18 cellular contexts compared by ENCODE assay signal in the genomic region with DNA sequence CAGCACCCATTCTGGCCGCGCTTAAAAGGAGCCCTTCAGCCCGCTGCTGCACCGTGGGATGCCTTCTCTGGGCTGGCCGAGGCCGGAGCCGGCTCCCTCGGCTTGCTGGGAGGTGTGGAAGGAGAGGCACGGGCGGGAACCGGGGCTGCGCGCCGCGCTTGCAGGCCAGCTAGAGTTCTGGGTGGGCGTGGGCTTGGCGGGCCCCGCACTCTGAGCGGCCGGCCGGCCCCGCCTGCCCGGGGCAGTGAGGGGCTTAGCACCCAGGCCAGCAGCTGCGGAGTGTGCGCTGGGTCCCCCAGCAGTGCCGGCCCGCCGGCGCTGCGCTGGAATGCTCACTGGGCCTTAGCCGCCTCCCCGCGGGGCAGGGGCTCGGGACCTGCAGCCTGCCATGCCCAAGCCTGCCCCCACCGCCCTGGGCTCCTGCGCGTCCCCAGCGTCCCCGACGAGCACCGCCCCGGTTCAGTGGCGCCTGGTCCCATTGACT.
"Had no signal": no experiment of that assay in that cellular context is flagged by ENCODE, and none has a peak within 500 bp of the region (broad histone marks: within the 10 kb centered on the region; RNA-seq: fewer than 3 reads in every experiment).

No MANE protein-coding gene starts in this region.

- DNase-seq: activated CD4-positive, alpha-beta T cell treated with anti-CD3 and anti-CD28 coated beads, Interleukin-2, amount 50 U/mL, for 4 hours; activated naive CD4-positive, alpha-beta T cell; activated naive CD8-positive, alpha-beta T cell treated with anti-CD3 and anti-CD28 coated beads for 36 hours; amniotic stem cell; dermis blood vessel endothelial cell; effector memory CD8-positive, alpha-beta T cell; mammary epithelial cell; stimulated activated CD4-positive, alpha-beta T cell treated with anti-CD3 and anti-CD28 coated beads, Interleukin-12 subunit alpha, Interleukin-12 subunit beta, amount 100 ng/mL, for 4 hours; stimulated activated CD4-positive, alpha-beta T cell treated with anti-CD3 and anti-CD28 coated beads, Interleukin-1b, Interleukin-23, amount 100 ng/mL, for 48 hours; stimulated activated CD8-positive, alpha-beta memory T cell treated with anti-CD3 and anti-CD28 coated beads, Interleukin-4, amount 100 ng/mL, for 48 hours; stimulated activated naive CD4-positive, alpha-beta T cell treated with Interleukin-2 at 50 U/mL for 16 hours; T-helper 17 cell had no signal

- H3K27me3 ChIP-seq: cardiac muscle cell, hepatocyte, left lung had no signal

- H3K4me3 Mint-ChIP-seq: activated naive CD8-positive, alpha-beta T cell treated with anti-CD3 and anti-CD28 coated beads for 36 hours; activated T-helper 1 cell treated with anti-CD3 and anti-CD28 coated beads, Interleukin-12 subunit alpha, Interleukin-12 subunit beta, Interleukin-2, Interleukin-4 antibody, amounts not matched to agents 30 ng/mL and 10 ng/mL and 1 ng/mL, durations not matched to agents 14 hours and 24 hours and 36 hours; effector memory CD8-positive, alpha-beta T cell; T-helper 17 cell had no signal

- H3K4me1 Mint-ChIP-seq: activated naive CD8-positive, alpha-beta T cell treated with anti-CD3 and anti-CD28 coated beads for 36 hours; T-helper 17 cell had no signal

- H3K27me3 Mint-ChIP-seq: activated naive CD8-positive, alpha-beta T cell treated with anti-CD3 and anti-CD28 coated beads for 36 hours; effector memory CD8-positive, alpha-beta T cell; progenitor cell of endocrine pancreas; T-helper 17 cell had no signal

- H3K27ac ChIP-seq: cardiac muscle cell, hepatocyte, left lung, VCaP had no signal

- H2AFZ ChIP-seq: hepatocyte had no signal

- H3K4me1 ChIP-seq: left lung had no signal

- H3K4me3 ChIP-seq: cardiac muscle cell, hepatocyte, left lung had no signal

- H3K27ac Mint-ChIP-seq: activated naive CD8-positive, alpha-beta T cell treated with anti-CD3 and anti-CD28 coated beads for 36 hours; activated T-helper 1 cell treated with anti-CD3 and anti-CD28 coated beads, Interleukin-12 subunit alpha, Interleukin-12 subunit beta, Interleukin-2, Interleukin-4 antibody, amounts not matched to agents 30 ng/mL and 10 ng/mL and 1 ng/mL, durations not matched to agents 14 hours and 24 hours and 36 hours; effector memory CD8-positive, alpha-beta T cell; progenitor cell of endocrine pancreas; T-helper 17 cell had no signal

- H3K4me2 ChIP-seq: hepatocyte had no signal

- H3K36me3 ChIP-seq: cardiac muscle cell, left lung had no signal

- ATAC-seq: effector memory CD8-positive, alpha-beta T cell; left lung; T-helper 17 cell had no signal

- H3K79me2 ChIP-seq: hepatocyte had no signal
